In genomic region chr1:34266127-34266951, GRCh38 we compare ENCODE assay signal across 13 cellular contexts.
DNase-seq lines count a peak whose midpoint lies in the region; ATAC-seq, FAIRE-seq and TF ChIP-seq lines count a peak whose summit lies in the region.
"Had no signal": no experiment of that assay in that cellular context is flagged by ENCODE, and none has a peak within 500 bp of the region (broad histone marks: within the 10 kb centered on the region; RNA-seq: fewer than 3 reads in every experiment).

No MANE protein-coding gene starts in this region.

- DNase-seq in Ammon's horn (ENCODE audit: low spot score) (peak; percentile 20), M059J (ENCODE audit: low read depth) (peak; percentile 65), bronchial epithelial cell (ENCODE audit: low read depth) (peak; percentile 1), keratinocyte (ENCODE audit: low read depth, low spot score) (peak; percentile 38), NCI-H1694 treated with DMSO at 0.1 percent for 48 hours (lab: John Stamatoyannopoulos, UW) (no peak), 8988T (no peak), HAP-1 (ENCODE audit: low spot score in 2 of 2) (no peak)
- DNase-seq: foreskin melanocyte, left colon, naive B cell, OCI-M1 had no signal

- H3K36me3 ChIP-seq in bronchial epithelial cell (ENCODE audit: control insufficient read depth, insufficient read depth, low read length) (no peaks in the 10 kb centered on the region), keratinocyte (ENCODE audit: control insufficient read depth in 2 of 2, extremely low read depth in 1 of 2, insufficient read depth in 2 of 2, low read length in 2 of 2) (no peaks in the 10 kb centered on the region), HAP-1 (replicated peaks) (no peaks in the 10 kb centered on the region)

- H3K4me3 ChIP-seq in bronchial epithelial cell (ENCODE audit: low read depth, low read length), result no peak overlapping the region
- peak overlapping the region in 1 of 3 experiments; percentile 6 for H3K4me3 ChIP-seq in keratinocyte (ENCODE audit: control insufficient read depth in 2 of 3, extremely low read depth in 1 of 3, insufficient read depth in 2 of 3, low read depth in 1 of 3, low read length in 3 of 3)
- no peak overlapping the region for H3K4me3 ChIP-seq in HAP-1

- no peaks in the 10 kb centered on the region for H3K9me1 ChIP-seq in keratinocyte (ENCODE audit: control insufficient read depth, extremely low read depth, insufficient read depth, low read length)

- peak overlapping the region; percentile 67 for H3K4me2 ChIP-seq in keratinocyte (ENCODE audit: control insufficient read depth, extremely low read depth, insufficient read depth, low read depth, low read length)

- dilution Hi-C loops in keratinocyte (cut with MboI; ENCODE audit: extremely low pct_ligation_motif_present, low sequenced_read_pairs), result no loop called here

- H3K4me1 ChIP-seq in keratinocyte (ENCODE audit: control insufficient read depth, extremely low read depth, insufficient read depth, low read length), result peaks cover 40% of the 10 kb centered on the region
- H3K4me1 ChIP-seq in HAP-1, result no peaks in the 10 kb centered on the region

- peak overlapping the region; percentile 54 for H2AFZ ChIP-seq in keratinocyte (ENCODE audit: control insufficient read depth, low read length)

- H3K9me3 ChIP-seq in keratinocyte (ENCODE audit: control insufficient read depth, low read depth, low read length) (no peaks in the 10 kb centered on the region), HAP-1 (no peaks in the 10 kb centered on the region)

- H3K9ac ChIP-seq in keratinocyte (ENCODE audit: control insufficient read depth, extremely low read depth, insufficient read depth, low read length), result no peak overlapping the region

- TF ChIP-seq CTCF in bronchial epithelial cell (IDR thresholded peaks at IDR 0.05; ENCODE audit: insufficient read depth, low read length, severe bottlenecking) (no peak), keratinocyte (optimal IDR thresholded peaks at IDR 0.05 in 1 of 3, IDR thresholded peaks at IDR 0.05 in 1 of 3, conservative IDR thresholded peaks at IDR 0.05 in 1 of 3; ENCODE audit: extremely low read depth in 1 of 3, insufficient read depth in 2 of 3, low read length in 3 of 3) (no peak)

- H3K27me3 ChIP-seq in bronchial epithelial cell (ENCODE audit: control insufficient read depth, insufficient read depth, low read length) (no peaks in the 10 kb centered on the region), keratinocyte (ENCODE audit: control insufficient read depth, extremely low read depth, insufficient read depth, low read length) (no peaks in the 10 kb centered on the region), HAP-1 (ENCODE audit: low read depth) (no peaks in the 10 kb centered on the region)

- in situ Hi-C loops in HAP-1 (cut with MboI; ENCODE audit: low sequenced_read_pairs), result no loop called here

- H3K27ac ChIP-seq in keratinocyte (ENCODE audit: control insufficient read depth, insufficient read depth, low read length), result no peak overlapping the region

- H4K20me1 ChIP-seq in keratinocyte (ENCODE audit: control insufficient read depth, extremely low read depth, insufficient read depth, low read length), result no peaks in the 10 kb centered on the region

- H3K79me2 ChIP-seq in keratinocyte (ENCODE audit: control insufficient read depth, insufficient read depth, low read length), result no peaks in the 10 kb centered on the region

- FAIRE-seq in bronchial epithelial cell (lab: Jason Lieb, UNC) (no peak), keratinocyte (lab: Jason Lieb, UNC) (peak; percentile 92)
- FAIRE-seq: GM18507 had no signal

- no peak for ATAC-seq in HG02588 (IDR thresholded peaks at IDR 0.05; ENCODE audit: unreplicated experiment)
- ATAC-seq: left colon had no signal

Comparison
In these comparisons a context has a peak if more than half of its experiments do, and no peak if none do; other contexts are left out.
1. DNase-seq: peak in Ammon's horn (single experiment), M059J (single experiment), bronchial epithelial cell (single experiment) and keratinocyte (single experiment); none in NCI-H1694 treated with DMSO at 0.1 percent for 48 hours (single experiment), 8988T (single experiment) and HAP-1 (0 of 2).